ENCODE assay signal across 7 cellular contexts in the genomic region with DNA sequence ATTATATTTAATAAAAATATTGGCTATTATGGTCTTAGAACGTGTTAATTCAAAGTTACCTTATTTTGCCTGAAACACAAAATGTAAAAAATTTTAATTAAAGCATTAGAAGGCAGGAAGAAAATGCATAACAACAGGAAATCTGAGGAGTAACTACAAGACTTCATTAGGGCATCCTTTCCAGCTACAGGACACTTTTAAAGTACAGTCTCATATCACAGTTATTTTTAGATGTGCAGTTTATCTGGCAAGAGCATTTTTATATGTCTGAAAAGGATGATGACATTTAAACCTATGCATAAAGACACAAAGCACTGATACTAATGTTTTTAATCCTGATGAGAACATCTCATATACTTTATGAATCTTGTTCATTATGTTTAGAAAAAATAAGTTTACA.
"Had no signal": no experiment of that assay in that cellular context is flagged by ENCODE, and none has a peak within 500 bp of the region (broad histone marks: within the 10 kb centered on the region; RNA-seq: fewer than 3 reads in every experiment).

No MANE protein-coding gene starts in this region.

- H3K9me3 Mint-ChIP-seq: IgD-negative memory B cell had no signal

- H3K27me3 Mint-ChIP-seq: IgD-negative memory B cell had no signal

- H3K4me3 ChIP-seq: K562 had no signal

- H3K4me1 Mint-ChIP-seq: IgD-negative memory B cell had no signal

- ATAC-seq: HepG2, K562 had no signal

- H3K27ac ChIP-seq: HL-60 had no signal

- H3K4me3 Mint-ChIP-seq: IgD-negative memory B cell had no signal

- H3K27ac Mint-ChIP-seq: IgD-negative memory B cell had no signal

- DNase-seq: IMR-90, KBM-7, KG1 had no signal
